In genomic region chr7:27205325-27206280, GRCh38 we compare ENCODE assay signal across 1 cellular context.
TF ChIP-seq lines count a peak whose summit lies in the region.

No MANE protein-coding gene starts in this region.

TF ChIP-seq in WTC11, 78 proteins besides CTCF, POLR2A, EP300 and RAD21 (continued from another document):
- no peak for TF ChIP-seq ZNF281 (CRISPR knock-in tag; IDR thresholded peaks at IDR 0.05)
- no peak for TF ChIP-seq KAT7 (CRISPR knock-in tag; IDR thresholded peaks at IDR 0.05; ENCODE audit: borderline replicate concordance)
- no peak for TF ChIP-seq SMAD3 (CRISPR knock-in tag; IDR thresholded peaks at IDR 0.05; ENCODE audit: borderline replicate concordance)
- no peak for TF ChIP-seq ZBTB21 (CRISPR knock-in tag; IDR thresholded peaks at IDR 0.05; ENCODE audit: borderline replicate concordance)
- TF ChIP-seq SP1 (CRISPR knock-in tag; conservative IDR thresholded peaks at IDR 0.05), result no peak
